Comparison of ENCODE assay signal across 8 cellular contexts in the genomic region with DNA sequence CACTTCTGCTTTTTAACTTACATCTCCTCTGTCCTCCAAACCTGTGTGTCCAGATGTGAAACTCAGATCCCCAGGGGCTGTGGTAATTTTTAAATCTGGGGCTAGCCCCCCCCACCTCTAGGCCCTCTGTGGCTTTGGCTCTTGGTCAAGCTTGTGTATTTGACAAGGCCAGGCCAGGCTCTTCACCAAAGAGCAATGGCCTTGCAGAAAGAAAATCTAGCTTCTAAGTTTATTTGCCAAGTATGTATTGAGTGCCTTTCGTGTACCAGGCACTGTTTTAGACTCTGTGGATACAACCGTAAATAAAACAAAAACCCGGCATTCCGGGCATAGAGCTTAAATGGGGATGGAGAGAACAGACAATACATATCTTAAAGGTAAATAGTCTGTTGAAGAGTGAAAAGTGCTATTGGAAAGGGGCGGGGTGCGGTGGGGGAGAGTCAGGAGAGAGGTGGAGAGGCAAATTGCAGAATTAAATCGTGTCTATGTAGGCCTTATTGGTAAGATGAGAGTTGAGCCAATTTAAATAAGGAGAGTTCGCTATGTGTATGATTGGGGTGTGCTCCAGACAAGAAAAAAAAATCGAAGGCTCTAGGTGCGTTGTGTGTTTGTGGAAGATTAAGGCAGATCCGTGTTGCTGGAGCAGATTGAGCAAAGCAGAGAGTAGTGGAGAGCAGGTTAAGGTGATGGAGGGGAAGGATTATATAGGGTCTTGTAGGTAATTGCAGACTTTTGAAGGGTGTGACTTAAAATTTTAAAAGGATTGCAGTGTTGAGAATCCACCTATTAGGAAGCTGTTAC. TPM values are rescaled to one million over a fixed set of nuclear protein-coding genes. Genes with fewer than 3 reads are reported as not detected.
DNase-seq lines count a peak whose midpoint lies in the region; ATAC-seq and TF ChIP-seq lines count a peak whose summit lies in the region.

No MANE protein-coding gene starts in this region.

- RAD21 ChIA-PET in HCT116 (lab: Charles Lee; ENCODE audit: low non-redundant PET in 1 of 2, low total read pairs in 2 of 2, uncharacterized antibody in 2 of 2, unreplicated experiment in 2 of 2) = interaction anchor here in 1 of 2 experiments (0.7 kb wide), 1 partner anchor 557 kb away, joined by 3 read pairs; no protein-coding TSS in a partner anchor

- H3K4me2 ChIP-seq in HCT116 (ENCODE audit: low read length) (peak overlapping the region; percentile 90), SU-DHL-6 (ENCODE audit: low read depth, low read length, poor library complexity, severe bottlenecking) (peak overlapping the region; percentile 95)

- H3K27me3 ChIP-seq in CD4-positive, alpha-beta T cell (ENCODE audit: control insufficient read depth, insufficient read depth, low read length) = no peaks in the 10 kb centered on the region
- H3K27me3 ChIP-seq in HCT116 (ENCODE audit: insufficient read depth, low read length) (no peaks in the 10 kb centered on the region), SU-DHL-6 (ENCODE audit: low read length) (no peaks in the 10 kb centered on the region), gastroesophageal sphincter (no peaks in the 10 kb centered on the region), rectal smooth muscle tissue (ENCODE audit: control insufficient read depth, insufficient read depth, low read length) (no peaks in the 10 kb centered on the region)

- 65 to 86% methylated on average over 9 to 11 of the region's 11 CpGs for WGBS in gastroesophageal sphincter (ENCODE audit: low coverage in 1 of 2), 2 donors

- DNase-seq in CD4-positive, alpha-beta T cell = peak in 1 of 10 experiments; percentile 0
- DNase-seq in HCT116 (ENCODE audit: low read depth, low spot score) = no peak
- no peak for DNase-seq in SW 1271 (lab: John Stamatoyannopoulos, UW)
- DNase-seq in NK-92 (lab: John Stamatoyannopoulos, UW; ENCODE audit: unreplicated experiment) = no peak

- H3K4me1 ChIP-seq in HCT116 (ENCODE audit: control insufficient read depth in 1 of 2, insufficient read depth in 2 of 2, low read length in 2 of 2) (peaks cover 10 to 20% of the 10 kb centered on the region in 2 experiments), gastroesophageal sphincter (peaks cover 8 to 26% (median 14%) of the 10 kb centered on the region in 3 donors), rectal smooth muscle tissue (ENCODE audit: control insufficient read depth, insufficient read depth, low read length) (peaks cover 2% of the 10 kb centered on the region)

- H3K4me3 Mint-ChIP-seq in CD4-positive, alpha-beta T cell = peak overlapping the region; percentile 87

- H3F3A ChIP-seq in SU-DHL-6 (ENCODE audit: insufficient read depth) = 0 out of 2 replicates have a peak, but pooled peaks cover 4% of the 10 kb centered on the region

- POLR2A ChIA-PET in CD4-positive, alpha-beta T cell (lab: Charles Lee) = interaction anchor here (1.0 to 1.6 kb wide), 4 partner anchors 9 to 1337 kb away, joined by 3 to 7 read pairs (median 6); a partner anchor contains a TSS
- POLR2A ChIA-PET in HCT116 (lab: Charles Lee) = interaction anchor here (0.9 kb wide), 2 partner anchors 9 kb away, joined by 3 read pairs; no protein-coding TSS in a partner anchor

- peak overlapping the region; percentile 96 for H3K27ac Mint-ChIP-seq in CD4-positive, alpha-beta T cell

- H3K36me3 Mint-ChIP-seq in CD4-positive, alpha-beta T cell (ENCODE audit: low read depth) = peaks cover 7% of the 10 kb centered on the region

- peak overlapping the region; percentile 75 to 80 for H3K4me3 ChIP-seq in HCT116 (replicated peaks in 1 of 2; ENCODE audit: low read depth in 1 of 2, low read length in 2 of 2)
- H3K4me3 ChIP-seq in SU-DHL-6 (ENCODE audit: insufficient read depth, low read length, poor library complexity, severe bottlenecking) = peak overlapping the region; percentile 83
- peak overlapping the region; percentile 64 to 81 for H3K4me3 ChIP-seq in gastroesophageal sphincter
- H3K4me3 ChIP-seq in rectal smooth muscle tissue (ENCODE audit: low read length) = peak overlapping the region; percentile 79

- TF ChIP-seq CTCF in CD4-positive, alpha-beta T cell (IDR thresholded peaks at IDR 0.05) = no peak
- TF ChIP-seq CTCF in HCT116 (IDR thresholded peaks at IDR 0.05 in 2 of 3, conservative IDR thresholded peaks at IDR 0.05 in 1 of 3; ENCODE audit: borderline replicate concordance in 1 of 3, insufficient read depth in 1 of 3, low read depth in 2 of 3, low read length in 2 of 3) (no peak), SU-DHL-6 (IDR thresholded peaks at IDR 0.05; ENCODE audit: insufficient read depth, low read length, poor library complexity, severe bottlenecking) (no peak), gastroesophageal sphincter (IDR thresholded peaks at IDR 0.05) (no peak)

- peak overlapping the region; percentile 79 for H3K27ac ChIP-seq in CD4-positive, alpha-beta T cell (ENCODE audit: low read depth, low read length)
- H3K27ac ChIP-seq in HCT116 (ENCODE audit: low read depth, low read length) (peak overlapping the region; percentile 95), SU-DHL-6 (ENCODE audit: low read depth, low read length) (peak overlapping the region; percentile 84), gastroesophageal sphincter (peak overlapping the region; percentile 89 to 98 (median 94)), rectal smooth muscle tissue (ENCODE audit: low read depth, low read length) (peak overlapping the region; percentile 97)

- TSS peak; percentile 75 for BruUV-seq in HCT116 (replicated peaks; lab: Mats Ljungman, UMichigan)

- intact Hi-C loops in CD4-positive, alpha-beta T cell (cut with DNase I, micrococcal nuclease) = loop anchor here (5.0 to 10.0 kb wide), 3 partner anchors 559 to 1031 kb away; a partner anchor contains a TSS
- intact Hi-C loops in HCT116 (cut with micrococcal nuclease) = no loop called here

- H2AFZ ChIP-seq in HCT116 (ENCODE audit: low read depth, low read length, poor library complexity, severe bottlenecking) (peak overlapping the region; percentile 55), SU-DHL-6 (ENCODE audit: low read depth, low read length, severe bottlenecking) (peak overlapping the region; percentile 93)

- H3K9me3 ChIP-seq in CD4-positive, alpha-beta T cell (ENCODE audit: control insufficient read depth, low read length) = no peaks in the 10 kb centered on the region
- no peaks in the 10 kb centered on the region for H3K9me3 ChIP-seq in HCT116 (ENCODE audit: control insufficient read depth in 1 of 2, insufficient read depth in 1 of 2, low read depth in 1 of 2, low read length in 2 of 2)
- no peaks in the 10 kb centered on the region for H3K9me3 ChIP-seq in SU-DHL-6 (ENCODE audit: insufficient read depth, low read length)
- H3K9me3 ChIP-seq in gastroesophageal sphincter = no peaks in the 10 kb centered on the region

- CTCF ChIA-PET in CD4-positive, alpha-beta T cell (lab: Charles Lee) = no interaction called here
- CTCF ChIA-PET in HCT116 (lab: Charles Lee) = no interaction called here

- H3K4me1 Mint-ChIP-seq in CD4-positive, alpha-beta T cell (ENCODE audit: low read depth) = peaks cover 32% of the 10 kb centered on the region

- H3K36me3 ChIP-seq in HCT116 (ENCODE audit: control insufficient read depth in 1 of 2, insufficient read depth in 2 of 2, low read length in 2 of 2) (no peaks in the 10 kb centered on the region), SU-DHL-6 (ENCODE audit: low read length) (no peaks in the 10 kb centered on the region), gastroesophageal sphincter (no peaks in the 10 kb centered on the region), rectal smooth muscle tissue (ENCODE audit: control insufficient read depth, insufficient read depth, low read length) (no peaks in the 10 kb centered on the region)

- peak overlapping the region; percentile 87 for H3K9ac ChIP-seq in HCT116 (ENCODE audit: low read length)
- peak overlapping the region; percentile 84 for H3K9ac ChIP-seq in SU-DHL-6 (ENCODE audit: low read length)
- peak overlapping the region; percentile 83 for H3K9ac ChIP-seq in rectal smooth muscle tissue (ENCODE audit: low read length)

- no peaks in the 10 kb centered on the region for H3K9me3 Mint-ChIP-seq in CD4-positive, alpha-beta T cell

- TF ChIP-seq POLR2A in HCT116 (IDR thresholded peaks at IDR 0.05; ENCODE audit: borderline replicate concordance, extremely low read depth, insufficient read depth, insufficient read length) = no peak
- TF ChIP-seq POLR2A in gastroesophageal sphincter (IDR thresholded peaks at IDR 0.05) = no peak

- TF ChIP-seq EP300 in gastroesophageal sphincter (IDR thresholded peaks at IDR 0.05) = no peak

- H3K27me3 Mint-ChIP-seq in CD4-positive, alpha-beta T cell = no peaks in the 10 kb centered on the region

- H4K20me1 ChIP-seq in HCT116 (ENCODE audit: insufficient read depth) (no peaks in the 10 kb centered on the region), SU-DHL-6 (ENCODE audit: low read depth, low read length) (no peaks in the 10 kb centered on the region)

- H3K79me2 ChIP-seq in HCT116 (ENCODE audit: insufficient read depth, low read length) (0 out of 2 replicates have a peak, but pooled peaks cover 15% of the 10 kb centered on the region), SU-DHL-6 (ENCODE audit: insufficient read depth, low read length) (no peaks in the 10 kb centered on the region; the same call in 1 of the 2 replicates)

- no peak for ATAC-seq in CD4-positive, alpha-beta T cell (ENCODE audit: poor library complexity)
- ATAC-seq in HCT116 = peak; percentile 18
- ATAC-seq in gastroesophageal sphincter = peak; percentile 4
- ATAC-seq in HG03280 (IDR thresholded peaks at IDR 0.05; ENCODE audit: unreplicated experiment) = no peak

- no peaks in the 10 kb centered on the region for H3K9me2 ChIP-seq in HCT116 (ENCODE audit: insufficient read depth)
- no peaks in the 10 kb centered on the region for H3K9me2 ChIP-seq in SU-DHL-6 (replicated peaks; ENCODE audit: insufficient read depth, low read length)

- no peak for TF ChIP-seq RAD21 in HCT116 (IDR thresholded peaks at IDR 0.05; ENCODE audit: low read depth)

TF ChIP-seq in HCT116, 20 proteins besides CTCF, POLR2A, EP300 and RAD21:
- no peak for TF ChIP-seq YY1 (IDR thresholded peaks at IDR 0.05; ENCODE audit: extremely low read depth, insufficient replicate concordance, low read depth, low read length)
- no peak for TF ChIP-seq ZFX (IDR thresholded peaks at IDR 0.05)
- no peak for TF ChIP-seq SP1 (IDR thresholded peaks at IDR 0.05; ENCODE audit: low read depth)
- no peak for TF ChIP-seq CBX3 (IDR thresholded peaks at IDR 0.05; ENCODE audit: low read depth)
- no peak for TF ChIP-seq POLR2AphosphoS5 (IDR thresholded peaks at IDR 0.05; ENCODE audit: low read depth, low read length)
- no peak for TF ChIP-seq FOSL1 (IDR thresholded peaks at IDR 0.05; ENCODE audit: low read depth)
- TF ChIP-seq, protein P1, sequence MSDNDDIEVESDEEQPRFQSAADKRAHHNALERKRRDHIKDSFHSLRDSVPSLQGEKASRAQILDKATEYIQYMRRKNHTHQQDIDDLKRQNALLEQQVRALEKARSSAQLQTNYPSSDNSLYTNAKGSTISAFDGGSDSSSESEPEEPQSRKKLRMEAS (IDR thresholded peaks at IDR 0.05) = no peak

RNA-seq across cellular contexts. Expression of a gene that starts 0.8 kb away (rescaled TPM):
- total RNA-seq in CD4-positive, alpha-beta T cell = 1 to 10 TPM; 7.0 to 8.0 TPM
- 18.2 TPM for total RNA-seq in HCT116 (2021; ENCODE audit: unreplicated experiment)
- 14.3 and 19.4 TPM in 2 replicates for polyA plus RNA-seq in HCT116 (2012)
- total RNA-seq in gastroesophageal sphincter = 10 to 100 TPM in 3 of 4 donors, 1 to 10 TPM in 1; 5.4 to 46.2 (median 17.7) TPM

Comparison
In these comparisons a context has a peak if more than half of its experiments do, and no peak if none do; other contexts are left out.
1. ATAC-seq: peak in HCT116 (single experiment) and gastroesophageal sphincter (single experiment); none in CD4-positive, alpha-beta T cell (single experiment) and HG03280 (single experiment).
2. Peak in every context shown above with its lines, with median percentiles within 50 percentile points of each other: H3K27ac ChIP-seq, H3K4me3 ChIP-seq and H3K9ac ChIP-seq.